In the genomic region with DNA sequence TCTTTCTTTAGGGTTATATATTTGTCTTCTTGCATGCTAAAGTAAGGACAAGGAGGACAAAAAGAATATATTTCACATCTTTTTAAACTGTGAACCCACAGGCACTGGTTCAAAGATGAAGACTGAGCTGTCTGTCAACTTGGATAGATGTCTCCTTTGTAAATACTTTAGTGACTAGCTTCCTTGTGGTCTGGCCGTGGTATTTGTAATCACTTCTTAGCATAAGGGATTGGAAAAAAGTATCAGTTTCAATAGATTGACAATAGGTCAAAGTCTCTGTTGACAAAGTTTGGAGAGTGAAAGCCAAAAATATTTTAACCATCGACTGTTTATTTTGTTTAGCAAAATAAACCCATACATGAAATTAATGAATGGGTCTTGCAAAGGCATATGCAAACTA, we compare ENCODE assay signal across 20 cellular contexts.
DNase-seq lines count a peak whose midpoint lies in the region; ATAC-seq and TF ChIP-seq lines count a peak whose summit lies in the region.
"Had no signal": no experiment of that assay in that cellular context is flagged by ENCODE, and none has a peak within 500 bp of the region (broad histone marks: within the 10 kb centered on the region; RNA-seq: fewer than 3 reads in every experiment).

No MANE protein-coding gene starts in this region.

- H3K79me2 ChIP-seq in HCT116 (ENCODE audit: insufficient read depth, low read length): no peaks in the 10 kb centered on the region

- no peaks in the 10 kb centered on the region for H3K27me3 Mint-ChIP-seq in nephron progenitor cell (ENCODE audit: low read depth, poor library complexity)

- H2AFZ ChIP-seq in HCT116 (ENCODE audit: low read depth, low read length, poor library complexity, severe bottlenecking): peak overlapping the region; percentile 82

- DNase-seq in HCT116 (ENCODE audit: low read depth, low spot score) (no peak), RPMI8226 (peak; percentile 5), nephron progenitor cell (no peak), T-helper 9 cell (no peak), NCI-H187 (lab: John Stamatoyannopoulos, UW) (no peak), superior temporal gyrus (ENCODE audit: extremely low spot score) (no peak)
- DNase-seq: C1 segment of cervical spinal cord, GF-D8, H9, IMR-90, Kasumi-1, NCI-H1105 treated with DMSO at 0.1 percent for 48 hours, NCI-H1694 treated with DMSO at 0.1 percent for 48 hours, NCI-H2171, NCI-H774, Peyer's patch, Right ventricle myocardium superior had no signal

- POLR2A ChIA-PET in HCT116 (lab: Charles Lee): interaction anchor here (1.4 kb wide), 1 partner anchor 9 kb away, joined by 4 read pairs; no protein-coding TSS in a partner anchor

- H3K27me3 ChIP-seq in HCT116 (ENCODE audit: insufficient read depth, low read length): no peaks in the 10 kb centered on the region
- H3K27me3 ChIP-seq: Peyer's patch had no signal

- H3K27ac ChIP-seq in HCT116 (ENCODE audit: low read depth, low read length): peak overlapping the region; percentile 2; the same call in 1 of the 2 replicates
- H3K27ac ChIP-seq: Peyer's patch, SK-N-MC had no signal

- no peaks in the 10 kb centered on the region for H3K36me3 ChIP-seq in HCT116 (ENCODE audit: control insufficient read depth in 1 of 2, insufficient read depth in 2 of 2, low read length in 2 of 2)
- H3K36me3 ChIP-seq: Peyer's patch had no signal

- H3K4me2 ChIP-seq in HCT116 (ENCODE audit: low read length): peak overlapping the region; percentile 58

- H3K4me1 Mint-ChIP-seq in nephron progenitor cell: peaks cover 40% of the 10 kb centered on the region

- BruUV-seq in HCT116 (replicated peaks; lab: Mats Ljungman, UMichigan): no TSS peak

- peak overlapping the region; percentile 37 for H3K9ac ChIP-seq in HCT116 (ENCODE audit: low read length)

- H3K9me3 Mint-ChIP-seq in nephron progenitor cell: peaks cover 5% of the 10 kb centered on the region
- H3K9me3 Mint-ChIP-seq: H9 had no signal

- no peak for TF ChIP-seq RAD21 in HCT116 (IDR thresholded peaks at IDR 0.05; ENCODE audit: low read depth)

- intact Hi-C loops in HCT116 (cut with micrococcal nuclease): no loop called here

- peak; percentile 20 for ATAC-seq in GM18502 (IDR thresholded peaks at IDR 0.05; ENCODE audit: poor library complexity, unreplicated experiment)
- peak; percentile 50 for ATAC-seq in HCT116
- ATAC-seq in HG03378 (IDR thresholded peaks at IDR 0.05; ENCODE audit: unreplicated experiment): no peak

- H3K4me1 ChIP-seq in HCT116 (ENCODE audit: control insufficient read depth in 1 of 2, insufficient read depth in 2 of 2, low read length in 2 of 2): peaks cover 3 to 41% of the 10 kb centered on the region in 2 experiments; a peak in 3 of 4 replicates
- H3K4me1 ChIP-seq: Peyer's patch had no signal

- no peaks in the 10 kb centered on the region for H3K9me2 ChIP-seq in HCT116 (ENCODE audit: insufficient read depth)

- H3K9me3 ChIP-seq in HCT116 (ENCODE audit: control insufficient read depth in 1 of 2, insufficient read depth in 1 of 2, low read depth in 1 of 2, low read length in 2 of 2): no peaks in the 10 kb centered on the region
- H3K9me3 ChIP-seq: Peyer's patch had no signal

- no peaks in the 10 kb centered on the region for H3K36me3 Mint-ChIP-seq in nephron progenitor cell (ENCODE audit: low read depth)

- peak overlapping the region in 1 of 2 experiments; percentile 26; a peak in 2 of 4 replicates for H3K4me3 ChIP-seq in HCT116 (replicated peaks in 1 of 2; ENCODE audit: low read depth in 1 of 2, low read length in 2 of 2)
- H3K4me3 ChIP-seq: Peyer's patch, SK-N-MC had no signal

- TF ChIP-seq CTCF in HCT116 (IDR thresholded peaks at IDR 0.05 in 2 of 3, conservative IDR thresholded peaks at IDR 0.05 in 1 of 3; ENCODE audit: borderline replicate concordance in 1 of 3, insufficient read depth in 1 of 3, low read depth in 2 of 3, low read length in 2 of 3) (no peak), nephron progenitor cell (IDR thresholded peaks at IDR 0.05) (no peak)

- H4K20me1 ChIP-seq in HCT116 (ENCODE audit: insufficient read depth): no peaks in the 10 kb centered on the region

- H3K4me3 Mint-ChIP-seq in nephron progenitor cell: no peak overlapping the region
- H3K4me3 Mint-ChIP-seq: H9 had no signal

- RAD21 ChIA-PET in HCT116 (lab: Charles Lee; ENCODE audit: low non-redundant PET in 1 of 2, low total read pairs in 2 of 2, uncharacterized antibody in 2 of 2, unreplicated experiment in 2 of 2): no interaction called here

- CTCF ChIA-PET in HCT116 (lab: Charles Lee): no interaction called here

- TF ChIP-seq POLR2A in HCT116 (IDR thresholded peaks at IDR 0.05; ENCODE audit: borderline replicate concordance, extremely low read depth, insufficient read depth, insufficient read length): no peak

- H3K27ac Mint-ChIP-seq in nephron progenitor cell: peak overlapping the region; percentile 47

TF ChIP-seq in HCT116, 20 proteins besides CTCF, POLR2A, EP300 and RAD21:
- TF ChIP-seq SRF (IDR thresholded peaks at IDR 0.05; ENCODE audit: low read depth): no peak
- 0 out of 2 replicates have a peak, but pooled peaks have one; percentile 3 for TF ChIP-seq CEBPB (IDR thresholded peaks at IDR 0.05; ENCODE audit: low read depth)
- no peak for TF ChIP-seq SP1 (IDR thresholded peaks at IDR 0.05; ENCODE audit: low read depth)
- no peak for TF ChIP-seq EZH2phosphoT487 (IDR thresholded peaks at IDR 0.05; ENCODE audit: borderline replicate concordance)
